Comparison of ENCODE assay signal across 8 cellular contexts in the genomic region with DNA sequence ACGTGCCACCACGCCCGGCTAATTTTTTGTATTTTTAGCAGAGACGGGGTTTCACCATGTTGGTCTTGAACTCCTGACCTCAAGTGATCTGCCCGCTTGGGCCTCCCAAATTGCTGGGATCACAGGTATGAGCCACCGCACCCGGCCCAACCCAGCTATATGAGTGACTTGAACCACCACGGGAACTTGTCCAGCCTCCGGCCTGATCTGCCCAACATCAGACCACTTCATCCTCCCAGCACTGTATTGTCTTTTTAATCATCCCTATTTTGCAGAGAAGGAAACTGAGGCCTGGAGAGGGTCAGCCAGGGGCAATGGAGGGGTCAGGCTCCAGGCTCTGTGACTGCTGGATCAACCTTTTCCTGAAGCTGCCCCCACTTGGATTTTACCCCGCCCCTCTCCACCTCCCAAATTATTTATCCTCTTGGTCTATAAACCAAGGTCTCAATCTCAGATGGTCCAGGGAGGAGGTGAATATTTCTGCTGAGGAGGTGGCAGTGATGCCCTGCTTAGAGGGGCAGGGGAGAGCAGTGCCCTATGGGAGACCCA. TPM values are rescaled to one million over a fixed set of nuclear protein-coding genes. Genes with fewer than 3 reads are reported as not detected.
DNase-seq lines count a peak whose midpoint lies in the region; ATAC-seq and TF ChIP-seq lines count a peak whose summit lies in the region.

No MANE protein-coding gene starts in this region.

- peak overlapping the region; percentile 80 for H3K4me3 Mint-ChIP-seq in central memory CD8-positive, alpha-beta T cell
- peak overlapping the region; percentile 89 for H3K4me3 Mint-ChIP-seq in neural crest cell

- H3K4me1 Mint-ChIP-seq in central memory CD8-positive, alpha-beta T cell: peaks cover 12% of the 10 kb centered on the region
- peaks cover 9% of the 10 kb centered on the region for H3K4me1 Mint-ChIP-seq in neural crest cell

- peak overlapping the region; percentile 53 for H3K27ac Mint-ChIP-seq in central memory CD8-positive, alpha-beta T cell (ENCODE audit: low read depth)
- H3K27ac Mint-ChIP-seq in neural crest cell (ENCODE audit: unreplicated experiment): no peak overlapping the region

- no peaks in the 10 kb centered on the region for H3K36me3 ChIP-seq in KOPT-K1 (ENCODE audit: insufficient read depth, low read length)

- no peaks in the 10 kb centered on the region for H3K9me3 Mint-ChIP-seq in central memory CD8-positive, alpha-beta T cell
- no peaks in the 10 kb centered on the region for H3K9me3 Mint-ChIP-seq in neural crest cell

- H3K27ac ChIP-seq in C4-2B (peak overlapping the region; percentile 77), KOPT-K1 (ENCODE audit: low read depth, low read length, poor library complexity, severe bottlenecking) (peak overlapping the region; percentile 78)

- H3K27me3 Mint-ChIP-seq in central memory CD8-positive, alpha-beta T cell: no peaks in the 10 kb centered on the region
- peaks cover 4% of the 10 kb centered on the region for H3K27me3 Mint-ChIP-seq in neural crest cell (ENCODE audit: low read depth)

- TF ChIP-seq CTCF in C4-2B (conservative IDR thresholded peaks at IDR 0.05): no peak
- no peak for TF ChIP-seq CTCF in neural crest cell (conservative IDR thresholded peaks at IDR 0.05)

- no peaks in the 10 kb centered on the region for H3K9me3 ChIP-seq in KOPT-K1 (ENCODE audit: insufficient read depth, low read length, poor library complexity, severe bottlenecking)

- ATAC-seq in central memory CD8-positive, alpha-beta T cell (replicated peaks; ENCODE audit: extremely low read depth, poor library complexity, severe bottlenecking): no peak
- ATAC-seq in GM21529 (IDR thresholded peaks at IDR 0.05; ENCODE audit: unreplicated experiment): no peak
- no peak for ATAC-seq in GM18873 (IDR thresholded peaks at IDR 0.05; ENCODE audit: low FRiP score, unreplicated experiment)

- DNase-seq in central memory CD8-positive, alpha-beta T cell (ENCODE audit: low spot score in 2 of 2): no peak
- DNase-seq in neural crest cell (ENCODE audit: low read depth, low spot score): no peak
- no peak for DNase-seq in SKM-1 treated with dmso at 0.1 percent for 144 hours (lab: John Stamatoyannopoulos, UW; ENCODE audit: unreplicated experiment)
- no peak for DNase-seq in SW480 (ENCODE audit: low spot score)

- peaks cover 9% of the 10 kb centered on the region for H3K36me3 Mint-ChIP-seq in central memory CD8-positive, alpha-beta T cell (ENCODE audit: insufficient read depth)
- no peaks in the 10 kb centered on the region for H3K36me3 Mint-ChIP-seq in neural crest cell (ENCODE audit: low read depth)

RNA-seq across cellular contexts. Expression of gene PLIN3, which starts 0.9 kb away (rescaled TPM):
- total RNA-seq in neural crest cell: 40.3 and 42.4 TPM in 2 replicates

RNA-seq across cellular contexts. Expression of gene ARRDC5, which starts 34.3 kb away (rescaled TPM):
- not detected in 2 replicates for total RNA-seq in neural crest cell

RNA-seq across cellular contexts. Expression of gene TICAM1, which starts 36.8 kb away (rescaled TPM):
- 0.72 and 0.96 TPM in 2 replicates for total RNA-seq in neural crest cell

RNA-seq across cellular contexts. Expression of gene UHRF1, which starts 40.9 kb away (rescaled TPM):
- total RNA-seq in neural crest cell: 219 and 223 TPM in 2 replicates
